1 cellular context compared by ENCODE assay signal in genomic region chr6:43769526-43770416, GRCh38.
TF ChIP-seq lines count a peak whose summit lies in the region.

Gene VEGFA (plus strand): TSS chr6:43770211.

TF ChIP-seq in HepG2, 621 proteins besides CTCF, POLR2A, EP300 and RAD21 (continued from another document and continues in another):
- TF ChIP-seq PPARG (CRISPR knock-in tag; conservative IDR thresholded peaks at IDR 0.05), result peak; percentile 64
- no peak for TF ChIP-seq ZBTB1 (CRISPR knock-in tag; IDR thresholded peaks at IDR 0.05; ENCODE audit: borderline replicate concordance)
- TF ChIP-seq PHF5A (CRISPR knock-in tag; IDR thresholded peaks at IDR 0.05; ENCODE audit: low read depth, unreplicated experiment), result peak; percentile 33
- TF ChIP-seq ATF1 (CRISPR knock-in tag; IDR thresholded peaks at IDR 0.05), result no peak
- TF ChIP-seq ZNF160 (CRISPR knock-in tag; IDR thresholded peaks at IDR 0.05), result no peak; the same call in none of the 2 replicates
- TF ChIP-seq MEIS1 (CRISPR knock-in tag; IDR thresholded peaks at IDR 0.05; ENCODE audit: borderline replicate concordance), result peak; percentile 83
- peak; percentile 95; the same call in 1 of the 2 replicates for TF ChIP-seq ZNF607 (CRISPR knock-in tag; IDR thresholded peaks at IDR 0.05; ENCODE audit: borderline replicate concordance)
- no peak for TF ChIP-seq TCF12 (IDR thresholded peaks at IDR 0.05)
- no peak; the same call in 1 of the 2 replicates for TF ChIP-seq TCF12 (CRISPR knock-in tag; IDR thresholded peaks at IDR 0.05)
- TF ChIP-seq GRHL1 (CRISPR knock-in tag; conservative IDR thresholded peaks at IDR 0.05), result no peak
- no peak for TF ChIP-seq RORA (CRISPR knock-in tag; IDR thresholded peaks at IDR 0.05)
- 0 out of 2 replicates have a peak, but pooled peaks have one; percentile 28 for TF ChIP-seq PRDM15 (CRISPR knock-in tag; IDR thresholded peaks at IDR 0.05)
- TF ChIP-seq ZNF746 (CRISPR knock-in tag; IDR thresholded peaks at IDR 0.05), result 0 out of 2 replicates have a peak, but pooled peaks have one; percentile 48
- TF ChIP-seq ZNF782 (CRISPR knock-in tag; IDR thresholded peaks at IDR 0.05; ENCODE audit: borderline replicate concordance), result no peak; the same call in 1 of the 2 replicates
- TF ChIP-seq NKX3-1 (CRISPR knock-in tag; IDR thresholded peaks at IDR 0.05), result peak; percentile 67
- TF ChIP-seq ZNF781 (CRISPR knock-in tag; IDR thresholded peaks at IDR 0.05; ENCODE audit: borderline replicate concordance, not compliant biosample characterization), result peak; percentile 87
- peak; percentile 100 for TF ChIP-seq POLR2G (IDR thresholded peaks at IDR 0.05; ENCODE audit: low read depth, low read length)
- peak; percentile 65 for TF ChIP-seq ZNF563 (CRISPR knock-in tag; IDR thresholded peaks at IDR 0.05)
- no peak; the same call in 1 of the 2 replicates for TF ChIP-seq ZNF441 (CRISPR knock-in tag; IDR thresholded peaks at IDR 0.05; ENCODE audit: borderline replicate concordance)
- TF ChIP-seq ZNF552 (CRISPR knock-in tag; IDR thresholded peaks at IDR 0.05; ENCODE audit: borderline replicate concordance), result peak; percentile 15; the same call in 1 of the 2 replicates
- TF ChIP-seq U2AF2 (IDR thresholded peaks at IDR 0.05; ENCODE audit: low read depth, low read length), result no peak
- peak; percentile 68; the same call in 1 of the 2 replicates for TF ChIP-seq ZNF646 (CRISPR knock-in tag; IDR thresholded peaks at IDR 0.05)
- TF ChIP-seq PAXIP1 (CRISPR knock-in tag; conservative IDR thresholded peaks at IDR 0.05), result peak; percentile 53; the same call in 1 of the 2 replicates
- peak; percentile 84; the same call in 1 of the 2 replicates for TF ChIP-seq ZSCAN30 (CRISPR knock-in tag; IDR thresholded peaks at IDR 0.05)
- TF ChIP-seq ELF4 (CRISPR knock-in tag; IDR thresholded peaks at IDR 0.05; ENCODE audit: borderline replicate concordance), result 0 out of 2 replicates have a peak, but pooled peaks have one; percentile 39
- TF ChIP-seq ZNF136 (CRISPR knock-in tag; IDR thresholded peaks at IDR 0.05; ENCODE audit: low read depth), result no peak
- TF ChIP-seq ARID2 (CRISPR knock-in tag; IDR thresholded peaks at IDR 0.05; ENCODE audit: borderline replicate concordance), result 0 out of 2 replicates have a peak, but pooled peaks have one; percentile 20
- TF ChIP-seq ZNF597 (CRISPR knock-in tag; IDR thresholded peaks at IDR 0.05), result no peak
- 0 out of 2 replicates have a peak, but pooled peaks have one; percentile 28 for TF ChIP-seq TBP (CRISPR knock-in tag; IDR thresholded peaks at IDR 0.05)
- TF ChIP-seq MTF2 (CRISPR knock-in tag; IDR thresholded peaks at IDR 0.05; ENCODE audit: borderline replicate concordance), result peak; percentile 75; the same call in 1 of the 2 replicates
- no peak for TF ChIP-seq ZNF850 (CRISPR knock-in tag; conservative IDR thresholded peaks at IDR 0.05)
- TF ChIP-seq ZNF256 (CRISPR knock-in tag; conservative IDR thresholded peaks at IDR 0.05), result no peak; the same call in 1 of the 2 replicates
- TF ChIP-seq ATF3 (CRISPR knock-in tag; IDR thresholded peaks at IDR 0.05), result no peak
- TF ChIP-seq JUNB (CRISPR knock-in tag; IDR thresholded peaks at IDR 0.05; ENCODE audit: borderline replicate concordance), result no peak
- TF ChIP-seq TCF7L2 (IDR thresholded peaks at IDR 0.05; ENCODE audit: low read depth, low read length), result no peak
- TF ChIP-seq PRPF4 (IDR thresholded peaks at IDR 0.05; ENCODE audit: low read depth, low read length, poor library complexity, severe bottlenecking), result peak; percentile 16
- TF ChIP-seq HOXD1 (CRISPR knock-in tag; IDR thresholded peaks at IDR 0.05), result 0 out of 2 replicates have a peak, but pooled peaks have one; percentile 11
- no peak for TF ChIP-seq RFX5 (IDR thresholded peaks at IDR 0.05; ENCODE audit: low read depth, low read length)
- TF ChIP-seq AFF4 (CRISPR knock-in tag; IDR thresholded peaks at IDR 0.05), result no peak
- no peak for TF ChIP-seq TEAD2 (CRISPR knock-in tag; IDR thresholded peaks at IDR 0.05)
- 0 out of 2 replicates have a peak, but pooled peaks have one; percentile 32 for TF ChIP-seq TRIM24 (CRISPR knock-in tag; IDR thresholded peaks at IDR 0.05)
